1 cellular context compared by ENCODE assay signal in the genomic region with DNA sequence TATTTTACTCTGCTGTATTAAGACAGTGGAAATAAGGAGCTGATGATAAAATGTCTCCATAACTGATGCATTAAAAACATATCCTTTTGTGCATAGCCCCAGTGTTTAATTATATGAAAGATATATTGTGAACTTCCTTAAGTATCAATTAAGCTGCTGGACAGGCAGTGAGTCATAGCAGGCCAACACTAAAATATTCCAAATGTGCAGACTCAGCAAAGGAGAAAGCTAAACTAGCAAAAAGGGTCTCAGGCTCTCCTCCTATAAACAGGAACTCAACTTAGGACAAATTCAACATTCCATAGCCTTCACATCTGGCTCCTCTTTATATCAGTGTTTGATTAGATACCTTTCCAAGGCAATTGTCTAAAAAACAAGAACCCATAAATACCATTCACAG.
TF ChIP-seq lines count a peak whose summit lies in the region.

No MANE protein-coding gene starts in this region.

TF ChIP-seq in endothelial cell of umbilical vein, 7 proteins besides CTCF, POLR2A, EP300 and RAD21:
- TF ChIP-seq GATA2 (IDR thresholded peaks at IDR 0.05; ENCODE audit: insufficient read depth, insufficient read length, low read depth, low read length), result no peak
- peak; percentile 9 for TF ChIP-seq FOS (IDR thresholded peaks at IDR 0.05; ENCODE audit: borderline replicate concordance, insufficient read depth, low read length)
TF ChIP-seq in endothelial cell of umbilical vein: peak in this region for 1.
